ENCODE assay signal across 28 cellular contexts in genomic region chr3:160665231-160665630, GRCh38. TPM values are rescaled to one million over a fixed set of nuclear protein-coding genes. Genes with fewer than 3 reads are reported as not detected.
DNase-seq lines count a peak whose midpoint lies in the region; ATAC-seq and TF ChIP-seq lines count a peak whose summit lies in the region.
"Had no signal": no experiment of that assay in that cellular context is flagged by ENCODE, and none has a peak within 500 bp of the region (broad histone marks: within the 10 kb centered on the region; RNA-seq: fewer than 3 reads in every experiment).

No MANE protein-coding gene starts in this region.

- CTCF ChIA-PET in activated B cell treated with CpG ODN at 0.5 μM for 24 hours (lab: Charles Lee): no interaction called here

- no peaks in the 10 kb centered on the region for H3K27me3 Mint-ChIP-seq in activated B cell treated with CpG ODN at 0.5 μM for 24 hours
- H3K27me3 Mint-ChIP-seq: dendritic cell treated with granulocyte-macrophage colony-stimulating factor and Interleukin-4, amounts not matched to agents 40 ng/mL and 50 ng/mL, for 4 days had no signal

- H3K27ac Mint-ChIP-seq in activated B cell treated with CpG ODN at 0.5 μM for 24 hours: peak overlapping the region; percentile 79
- H3K27ac Mint-ChIP-seq in stimulated activated effector memory CD8-positive, alpha-beta T cell treated with anti-CD3 and anti-CD28 coated beads, Interleukin-12 subunit alpha, Interleukin-12 subunit beta, amount 100 ng/mL, for 72 hours: peak overlapping the region; percentile 10
- H3K27ac Mint-ChIP-seq: activated CD8-positive, alpha-beta memory T cell treated with anti-CD3 and anti-CD28 coated beads, Interleukin-2, amount 10 ng/mL, durations not matched to agents 7 days and 5 days; activated naive CD4-positive, alpha-beta T cell treated with anti-CD3 and anti-CD28 coated beads, Interleukin-2, amount 10 ng/mL, durations not matched to agents 7 days and 5 days; dendritic cell treated with granulocyte-macrophage colony-stimulating factor and Interleukin-4, amounts not matched to agents 40 ng/mL and 50 ng/mL, for 4 days; endodermal cell; naive thymus-derived CD4-positive, alpha-beta T cell had no signal

- in situ Hi-C loops in GM13976 (cut with MboI; ENCODE audit: low sequenced_read_pairs, unreplicated experiment): no loop called here

- H3K4me3 Mint-ChIP-seq in activated B cell treated with CpG ODN at 0.5 μM for 24 hours: peak overlapping the region; percentile 52
- H3K4me3 Mint-ChIP-seq in stimulated activated effector memory CD8-positive, alpha-beta T cell treated with anti-CD3 and anti-CD28 coated beads, Interleukin-12 subunit alpha, Interleukin-12 subunit beta, amount 100 ng/mL, for 72 hours: no peak overlapping the region
- H3K4me3 Mint-ChIP-seq: activated CD8-positive, alpha-beta memory T cell treated with anti-CD3 and anti-CD28 coated beads, Interleukin-2, amount 10 ng/mL, durations not matched to agents 7 days and 5 days; activated naive CD4-positive, alpha-beta T cell treated with anti-CD3 and anti-CD28 coated beads, Interleukin-2, amount 10 ng/mL, durations not matched to agents 7 days and 5 days; dendritic cell treated with granulocyte-macrophage colony-stimulating factor and Interleukin-4, amounts not matched to agents 40 ng/mL and 50 ng/mL, for 4 days; endodermal cell had no signal

- peak; percentile 37 for ATAC-seq in HG03095 (IDR thresholded peaks at IDR 0.05; ENCODE audit: unreplicated experiment)
- ATAC-seq in activated B cell treated with CpG ODN at 0.5 μM for 24 hours (ENCODE audit: low read depth): peak; percentile 56
- no peak for ATAC-seq in stimulated activated effector memory CD8-positive, alpha-beta T cell treated with anti-CD3 and anti-CD28 coated beads, Interleukin-12 subunit alpha, Interleukin-12 subunit beta, amount 100 ng/mL, for 72 hours
- ATAC-seq in GM18868 (IDR thresholded peaks at IDR 0.05; ENCODE audit: unreplicated experiment): no peak
- ATAC-seq: activated CD8-positive, alpha-beta memory T cell treated with anti-CD3 and anti-CD28 coated beads, Interleukin-2, amount 10 ng/mL, durations not matched to agents 7 days and 5 days; foreskin keratinocyte; heart left ventricle; Right ventricle myocardium inferior; SK-N-SH treated with all-trans-retinoic acid at 6 μM for 48 hours had no signal

- DNase-seq in GM13976 (ENCODE audit: low spot score) (peak; percentile 52), activated B cell treated with CpG ODN at 0.5 μM for 24 hours (no peak), dedifferentiated amniotic fluid mesenchymal stem cell (ENCODE audit: extremely low spot score) (no peak), cardiac septum (ENCODE audit: low spot score) (no peak)
- no peak for DNase-seq in stimulated activated effector memory CD8-positive, alpha-beta T cell treated with anti-CD3 and anti-CD28 coated beads, Interleukin-12 subunit alpha, Interleukin-12 subunit beta, amount 100 ng/mL, for 72 hours (ENCODE audit: low spot score in 2 of 2)
- DNase-seq: activated CD4-positive, alpha-beta T cell treated with anti-CD3 and anti-CD28 coated beads for 48 hours; activated CD8-positive, alpha-beta memory T cell treated with anti-CD3 and anti-CD28 coated beads, Interleukin-2, amount 10 ng/mL, durations not matched to agents 7 days and 5 days; activated naive CD4-positive, alpha-beta T cell treated with anti-CD3 and anti-CD28 coated beads, Interleukin-2, amount 10 ng/mL, durations not matched to agents 7 days and 5 days; C1 segment of cervical spinal cord; endodermal cell; foreskin keratinocyte; heart left ventricle; kidney; midbrain; naive thymus-derived CD4-positive, alpha-beta T cell; NCI-H446 treated with DMSO at 0.1 percent for 48 hours; OCI-M1; substantia nigra had no signal

- POLR2A ChIA-PET in activated B cell treated with CpG ODN at 0.5 μM for 24 hours (lab: Charles Lee): interaction anchor here (1.1 to 1.4 kb wide), 3 partner anchors 39 to 102 kb away, joined by 3 to 7 read pairs (median 4); partner anchors contain the start of gene KPNA4

- no peaks in the 10 kb centered on the region for H3K36me3 Mint-ChIP-seq in activated B cell treated with CpG ODN at 0.5 μM for 24 hours (ENCODE audit: low read depth)
- no peaks in the 10 kb centered on the region for H3K36me3 Mint-ChIP-seq in stimulated activated effector memory CD8-positive, alpha-beta T cell treated with anti-CD3 and anti-CD28 coated beads, Interleukin-12 subunit alpha, Interleukin-12 subunit beta, amount 100 ng/mL, for 72 hours
- H3K36me3 Mint-ChIP-seq: activated CD8-positive, alpha-beta memory T cell treated with anti-CD3 and anti-CD28 coated beads, Interleukin-2, amount 10 ng/mL, durations not matched to agents 7 days and 5 days; activated naive CD4-positive, alpha-beta T cell treated with anti-CD3 and anti-CD28 coated beads, Interleukin-2, amount 10 ng/mL, durations not matched to agents 7 days and 5 days; naive thymus-derived CD4-positive, alpha-beta T cell had no signal

- intact Hi-C loops in activated B cell treated with CpG ODN at 0.5 μM for 24 hours (cut with micrococcal nuclease): loop anchor here (1.0 kb wide), 1 partner anchor 90 kb away; no protein-coding TSS in a partner anchor
- intact Hi-C loops in cardiac septum (cut with DNase I): no loop called here

- TF ChIP-seq CTCF in GM13976 (IDR thresholded peaks at IDR 0.05; ENCODE audit: borderline replicate concordance, control extremely low read depth, extremely low read depth, insufficient read depth, missing control alignments) (no peak), activated B cell treated with CpG ODN at 0.5 μM for 24 hours (IDR thresholded peaks at IDR 0.05) (no peak)

- no peaks in the 10 kb centered on the region for H3K9me3 Mint-ChIP-seq in activated B cell treated with CpG ODN at 0.5 μM for 24 hours
- no peaks in the 10 kb centered on the region for H3K9me3 Mint-ChIP-seq in stimulated activated effector memory CD8-positive, alpha-beta T cell treated with anti-CD3 and anti-CD28 coated beads, Interleukin-12 subunit alpha, Interleukin-12 subunit beta, amount 100 ng/mL, for 72 hours
- H3K9me3 Mint-ChIP-seq: activated naive CD4-positive, alpha-beta T cell treated with anti-CD3 and anti-CD28 coated beads, Interleukin-2, amount 10 ng/mL, durations not matched to agents 7 days and 5 days; dendritic cell treated with granulocyte-macrophage colony-stimulating factor and Interleukin-4, amounts not matched to agents 40 ng/mL and 50 ng/mL, for 4 days; endodermal cell; naive thymus-derived CD4-positive, alpha-beta T cell; T-helper 2 cell treated with Interferon-gamma antibody and Interleukin-4, amounts not matched to agents 5 μg/mL and 100 μg/mL, for 36 hours had no signal

- H3K4me1 Mint-ChIP-seq in activated B cell treated with CpG ODN at 0.5 μM for 24 hours: peaks cover 22% of the 10 kb centered on the region
- H3K4me1 Mint-ChIP-seq in stimulated activated effector memory CD8-positive, alpha-beta T cell treated with anti-CD3 and anti-CD28 coated beads, Interleukin-12 subunit alpha, Interleukin-12 subunit beta, amount 100 ng/mL, for 72 hours: peaks cover 10% of the 10 kb centered on the region

RNA-seq across cellular contexts. Expression of gene ARL14, which starts 11.7 kb away (rescaled TPM):
- total RNA-seq in activated B cell treated with CpG ODN at 0.5 μM for 24 hours (0.17 and 0.18 TPM in 2 replicates), cardiac septum (not detected)
- total RNA-seq: activated CD8-positive, alpha-beta memory T cell treated with anti-CD3 and anti-CD28 coated beads, Interleukin-2, amount 10 ng/mL, durations not matched to agents 7 days and 5 days; endodermal cell; esophagus muscularis mucosa; heart left ventricle; LHCN-M2; naive thymus-derived CD4-positive, alpha-beta T cell; osteoblast; Right ventricle myocardium inferior; upper lobe of left lung had no signal

Comparison
In these comparisons a context has a peak if more than half of its experiments do, and no peak if none do; other contexts are left out.
1. ATAC-seq: peak in HG03095 (single experiment) and activated B cell treated with CpG ODN at 0.5 μM for 24 hours (single experiment); none in stimulated activated effector memory CD8-positive, alpha-beta T cell treated with anti-CD3 and anti-CD28 coated beads, Interleukin-12 subunit alpha, Interleukin-12 subunit beta, amount 100 ng/mL, for 72 hours (single experiment) and GM18868 (single experiment).